20 cellular contexts compared by ENCODE assay signal in genomic region chr6:156175433-156175832, GRCh38.
"Had no signal": no experiment of that assay in that cellular context is flagged by ENCODE, and none has a peak within 500 bp of the region (broad histone marks: within the 10 kb centered on the region; RNA-seq: fewer than 3 reads in every experiment).

No MANE protein-coding gene starts in this region.

- H3K36me3 Mint-ChIP-seq: activated naive CD8-positive, alpha-beta T cell; naive thymus-derived CD8-positive, alpha-beta T cell; T-cell had no signal

- H3K27me3 Mint-ChIP-seq: activated naive CD8-positive, alpha-beta T cell; effector memory CD8-positive, alpha-beta T cell; naive thymus-derived CD8-positive, alpha-beta T cell; progenitor cell of endocrine pancreas; T-cell had no signal

- H3K9me3 ChIP-seq: adrenal gland, ascending aorta, esophagus muscularis mucosa, testis, upper lobe of left lung had no signal

- ATAC-seq: effector memory CD8-positive, alpha-beta T cell; naive thymus-derived CD8-positive, alpha-beta T cell; T-cell had no signal

- H3K4me1 ChIP-seq: adrenal gland, ascending aorta, testis, upper lobe of left lung had no signal

- H3K36me3 ChIP-seq: adrenal gland, ascending aorta, brain microvascular endothelial cell, esophagus muscularis mucosa, upper lobe of left lung, WERI-Rb-1 had no signal

- DNase-seq: activated CD4-positive, alpha-beta T cell treated with anti-CD3 and anti-CD28 coated beads, Interleukin-2, amount 50 U/mL, for 48 hours; activated CD4-positive, CD25-positive, alpha-beta regulatory T cell treated with anti-CD3 and anti-CD28 coated beads, Interleukin-2, amount 50 U/mL, for 72 hours; activated naive CD4-positive, alpha-beta T cell; brain microvascular endothelial cell; central memory CD4-positive, alpha-beta T cell; effector memory CD8-positive, alpha-beta T cell; naive thymus-derived CD8-positive, alpha-beta T cell; stimulated activated CD4-positive, alpha-beta T cell treated with anti-CD3 and anti-CD28 coated beads, Interleukin-4, amount 100 ng/mL, for 1 hour; stimulated activated naive CD4-positive, alpha-beta T cell; T-cell had no signal

- H3K27me3 ChIP-seq: adrenal gland, ascending aorta, brain microvascular endothelial cell, esophagus muscularis mucosa, testis, upper lobe of left lung had no signal

- H3K4me3 ChIP-seq: adrenal gland, ascending aorta, lung, testis, upper lobe of left lung had no signal

- H3K4me1 Mint-ChIP-seq: naive thymus-derived CD8-positive, alpha-beta T cell had no signal

- H3K27ac ChIP-seq: adrenal gland, ascending aorta, brain microvascular endothelial cell, testis, upper lobe of left lung, WERI-Rb-1 had no signal

- H3K27ac Mint-ChIP-seq: activated naive CD8-positive, alpha-beta T cell; effector memory CD8-positive, alpha-beta T cell; naive thymus-derived CD8-positive, alpha-beta T cell; progenitor cell of endocrine pancreas; T-cell; T-helper 2 cell treated with Interferon-gamma antibody and Interleukin-4, amounts not matched to agents 5 μg/mL and 100 μg/mL, for 36 hours had no signal

- H3K4me3 Mint-ChIP-seq: activated naive CD8-positive, alpha-beta T cell; effector memory CD8-positive, alpha-beta T cell; naive thymus-derived CD8-positive, alpha-beta T cell; T-cell; T-helper 2 cell treated with Interferon-gamma antibody and Interleukin-4, amounts not matched to agents 5 μg/mL and 100 μg/mL, for 36 hours had no signal
